8 cellular contexts compared by ENCODE assay signal in genomic region chr9:36258170-36258988, GRCh38. TPM values are rescaled to one million over a fixed set of nuclear protein-coding genes. Genes with fewer than 3 reads are reported as not detected.
DNase-seq lines count a peak whose midpoint lies in the region; ATAC-seq lines count a peak whose summit lies in the region.

Gene GNE (minus strand): TSS chr9:36258448. CDS start chr9:36249355, 9,093 bp downstream.

- H3K9me3 Mint-ChIP-seq in IgD-negative memory B cell (peaks cover 0 to 2% (median 0%) of the 10 kb centered on the region in 3 donors), naive B cell (no peaks in the 10 kb centered on the region)
- H3K9me3 Mint-ChIP-seq in activated T-helper 17 cell treated with anti-CD3 and anti-CD28 coated beads, Interleukin-2, amount 50 U/mL, for 72 hours: no peaks in the 10 kb centered on the region
- no peaks in the 10 kb centered on the region for H3K9me3 Mint-ChIP-seq in stimulated activated effector memory CD8-positive, alpha-beta T cell treated with anti-CD3 and anti-CD28 coated beads, Interleukin-12 subunit alpha, Interleukin-12 subunit beta, amount 100 ng/mL, for 72 hours

- H3K27me3 Mint-ChIP-seq in IgD-negative memory B cell (no peaks in the 10 kb centered on the region), naive B cell (no peaks in the 10 kb centered on the region)
- H3K27me3 Mint-ChIP-seq in activated T-helper 17 cell treated with anti-CD3 and anti-CD28 coated beads, Interleukin-2, amount 50 U/mL, for 72 hours: no peaks in the 10 kb centered on the region

- DNase-seq in DMS 273 treated with DMSO at 0.1 percent for 48 hours (lab: John Stamatoyannopoulos, UW) (peak; percentile 76), RPMI7951 (ENCODE audit: low read depth) (peak; percentile 94), fibroblast of gingiva (ENCODE audit: low read depth) (peak; percentile 97), naive B cell (peak; percentile 95)
- DNase-seq in stimulated activated effector memory CD8-positive, alpha-beta T cell treated with anti-CD3 and anti-CD28 coated beads, Interleukin-12 subunit alpha, Interleukin-12 subunit beta, amount 100 ng/mL, for 72 hours (ENCODE audit: low spot score in 2 of 2): peak; percentile 95 to 100

- H3K36me3 Mint-ChIP-seq in IgD-negative memory B cell: no peaks in the 10 kb centered on the region
- H3K36me3 Mint-ChIP-seq in activated T-helper 17 cell treated with anti-CD3 and anti-CD28 coated beads, Interleukin-2, amount 50 U/mL, for 72 hours (ENCODE audit: low read depth): no peaks in the 10 kb centered on the region
- no peaks in the 10 kb centered on the region for H3K36me3 Mint-ChIP-seq in naive B cell
- H3K36me3 Mint-ChIP-seq in stimulated activated effector memory CD8-positive, alpha-beta T cell treated with anti-CD3 and anti-CD28 coated beads, Interleukin-12 subunit alpha, Interleukin-12 subunit beta, amount 100 ng/mL, for 72 hours: peaks cover 14% of the 10 kb centered on the region

- H3K27ac Mint-ChIP-seq in IgD-negative memory B cell (peak within 1 kb of the TSS; percentile 95 to 98 (median 97)), naive B cell (peak within 1 kb of the TSS; percentile 93 to 98 (median 96))
- H3K27ac Mint-ChIP-seq in activated T-helper 17 cell treated with anti-CD3 and anti-CD28 coated beads, Interleukin-2, amount 50 U/mL, for 72 hours: peak within 1 kb of the TSS; percentile 90
- H3K27ac Mint-ChIP-seq in stimulated activated effector memory CD8-positive, alpha-beta T cell treated with anti-CD3 and anti-CD28 coated beads, Interleukin-12 subunit alpha, Interleukin-12 subunit beta, amount 100 ng/mL, for 72 hours: peak within 1 kb of the TSS; percentile 94

- peaks cover 0 to 6% (median 4%) of the 10 kb centered on the region in 3 donors for H3K4me1 Mint-ChIP-seq in IgD-negative memory B cell
- H3K4me1 Mint-ChIP-seq in activated T-helper 17 cell treated with anti-CD3 and anti-CD28 coated beads, Interleukin-2, amount 50 U/mL, for 72 hours: no peaks in the 10 kb centered on the region
- H3K4me1 Mint-ChIP-seq in naive B cell: peaks cover 0 to 25% (median 6%) of the 10 kb centered on the region in 3 donors
- peaks cover 6% of the 10 kb centered on the region for H3K4me1 Mint-ChIP-seq in stimulated activated effector memory CD8-positive, alpha-beta T cell treated with anti-CD3 and anti-CD28 coated beads, Interleukin-12 subunit alpha, Interleukin-12 subunit beta, amount 100 ng/mL, for 72 hours

- ATAC-seq in GM21529 (IDR thresholded peaks at IDR 0.05; ENCODE audit: unreplicated experiment) (peak; percentile 89), naive B cell (ENCODE audit: low read depth in 2 of 2) (peak; percentile 85 to 86)
- ATAC-seq in activated T-helper 17 cell treated with anti-CD3 and anti-CD28 coated beads, Interleukin-2, amount 50 U/mL, for 72 hours (replicated peaks): peak; percentile 91
- ATAC-seq in stimulated activated effector memory CD8-positive, alpha-beta T cell treated with anti-CD3 and anti-CD28 coated beads, Interleukin-12 subunit alpha, Interleukin-12 subunit beta, amount 100 ng/mL, for 72 hours: peak; percentile 95

- H3K4me3 Mint-ChIP-seq in IgD-negative memory B cell: peak within 1 kb of the TSS; percentile 95 to 99 (median 98)
- H3K4me3 Mint-ChIP-seq in activated T-helper 17 cell treated with anti-CD3 and anti-CD28 coated beads, Interleukin-2, amount 50 U/mL, for 72 hours: peak within 1 kb of the TSS; percentile 98
- peak within 1 kb of the TSS; percentile 94 to 98 (median 98) for H3K4me3 Mint-ChIP-seq in naive B cell
- H3K4me3 Mint-ChIP-seq in stimulated activated effector memory CD8-positive, alpha-beta T cell treated with anti-CD3 and anti-CD28 coated beads, Interleukin-12 subunit alpha, Interleukin-12 subunit beta, amount 100 ng/mL, for 72 hours: peak within 1 kb of the TSS; percentile 95

RNA-seq across cellular contexts. Expression of gene GNE, which starts in this region (rescaled TPM):
- polyA plus RNA-seq in IgD-negative memory B cell (6.3 TPM), naive B cell (ENCODE audit: low read depth in 6 of 6) (10 to 100 TPM in 1 of 6 donors, 1 to 10 TPM in 5; 4.9 to 10.4 (median 8.7) TPM)
- total RNA-seq in RPMI7951 (2014; rRNA removed; shearing (Covaris generic)): 18.8 and 19.5 TPM in 2 replicates
- 10 to 100 TPM; 19.3 to 19.6 TPM for total RNA-seq in activated T-helper 17 cell treated with anti-CD3 and anti-CD28 coated beads, Interleukin-2, amount 50 U/mL, for 72 hours

Comparison
In these comparisons a context has a peak if more than half of its experiments do, and no peak if none do; other contexts are left out.
1. Peak in every context shown above with its lines: DNase-seq and ATAC-seq.